In genomic region chr15:66711260-66711659, GRCh38 we compare ENCODE assay signal across 19 cellular contexts. TPM values are rescaled to one million over a fixed set of nuclear protein-coding genes. Genes with fewer than 3 reads are reported as not detected.
A peak's percentile ranks its signal among the peaks of the same experiment; 100 is the strongest.
DNase-seq lines count a peak whose midpoint lies in the region; ATAC-seq and TF ChIP-seq lines count a peak whose summit lies in the region.
"Had no signal": no experiment of that assay in that cellular context is flagged by ENCODE, and none has a peak within 500 bp of the region (broad histone marks: within the 10 kb centered on the region; RNA-seq: fewer than 3 reads in every experiment).

No MANE protein-coding gene starts in this region.

- H3K9me2 ChIP-seq in HCT116 (ENCODE audit: insufficient read depth), result no peaks in the 10 kb centered on the region

- H4K20me1 ChIP-seq in HCT116 (ENCODE audit: insufficient read depth) (no peaks in the 10 kb centered on the region), smooth muscle cell (ENCODE audit: low read depth) (peaks cover 98% of the 10 kb centered on the region)

- H2AFZ ChIP-seq in HCT116 (ENCODE audit: low read depth, low read length, poor library complexity, severe bottlenecking) (no peak overlapping the region), smooth muscle cell (ENCODE audit: low read depth) (no peak overlapping the region)

- no peaks in the 10 kb centered on the region for H3K27me3 ChIP-seq in HCT116 (ENCODE audit: insufficient read depth, low read length)
- no peaks in the 10 kb centered on the region for H3K27me3 ChIP-seq in Panc1 (ENCODE audit: control insufficient read depth, insufficient read depth, low read length)
- no peaks in the 10 kb centered on the region for H3K27me3 ChIP-seq in lower lobe of right lung (ENCODE audit: low read depth)
- no peaks in the 10 kb centered on the region for H3K27me3 ChIP-seq in smooth muscle cell (ENCODE audit: low read depth)

- no peak overlapping the region for H3K9ac ChIP-seq in HCT116 (ENCODE audit: low read length)
- no peak overlapping the region for H3K9ac ChIP-seq in smooth muscle cell (ENCODE audit: low read depth)

- no peak overlapping the region for H3K27ac ChIP-seq in HCT116 (ENCODE audit: low read depth, low read length)
- peak overlapping the region; percentile 69 for H3K27ac ChIP-seq in Panc1 (ENCODE audit: low read length)
- no peak overlapping the region for H3K27ac ChIP-seq in lower lobe of right lung
- peak overlapping the region; percentile 59 for H3K27ac ChIP-seq in smooth muscle cell (ENCODE audit: low read depth)
- H3K27ac ChIP-seq: RWPE1 had no signal

- no peak for TF ChIP-seq POLR2A in HCT116 (IDR thresholded peaks at IDR 0.05; ENCODE audit: borderline replicate concordance, extremely low read depth, insufficient read depth, insufficient read length)

- no peak overlapping the region for H3K4me3 ChIP-seq in HCT116 (replicated peaks in 1 of 2; ENCODE audit: low read depth in 1 of 2, low read length in 2 of 2)
- H3K4me3 ChIP-seq in Panc1 (ENCODE audit: low read depth in 2 of 2, low read length in 2 of 2), result no peak overlapping the region
- peak overlapping the region; percentile 83 for H3K4me3 ChIP-seq in lower lobe of right lung
- H3K4me3 ChIP-seq in smooth muscle cell, result no peak overlapping the region

- H3K79me2 ChIP-seq in HCT116 (ENCODE audit: insufficient read depth, low read length), result no peaks in the 10 kb centered on the region
- peaks cover 100% of the 10 kb centered on the region for H3K79me2 ChIP-seq in smooth muscle cell (ENCODE audit: low read depth)

- intact Hi-C loops in HCT116 (cut with micrococcal nuclease), result no loop called here
- intact Hi-C loops in Panc1 (cut with micrococcal nuclease; ENCODE audit: unreplicated experiment), result no loop called here
- intact Hi-C loops in lower lobe of right lung (cut with DNase I), result no loop called here

- no peaks in the 10 kb centered on the region for H3K9me3 ChIP-seq in HCT116 (ENCODE audit: control insufficient read depth in 1 of 2, insufficient read depth in 1 of 2, low read depth in 1 of 2, low read length in 2 of 2)
- no peaks in the 10 kb centered on the region for H3K9me3 ChIP-seq in Panc1 (ENCODE audit: control insufficient read depth, insufficient read depth, low read depth, low read length)
- no peaks in the 10 kb centered on the region for H3K9me3 ChIP-seq in lower lobe of right lung
- H3K9me3 ChIP-seq in smooth muscle cell (replicated peaks; ENCODE audit: low read depth), result no peaks in the 10 kb centered on the region

- 56% methylated on average over 2 of the region's 2 CpGs for WGBS in smooth muscle cell (ENCODE audit: low lambda C conversion rate)

- no peak for TF ChIP-seq RAD21 in HCT116 (IDR thresholded peaks at IDR 0.05; ENCODE audit: low read depth)

- no peaks in the 10 kb centered on the region for H3K36me3 ChIP-seq in HCT116 (ENCODE audit: control insufficient read depth in 1 of 2, insufficient read depth in 2 of 2, low read length in 2 of 2)
- peaks cover 4% of the 10 kb centered on the region; the same call in 1 of the 2 replicates for H3K36me3 ChIP-seq in Panc1 (ENCODE audit: control insufficient read depth, insufficient read depth, low read length)
- H3K36me3 ChIP-seq in lower lobe of right lung, result peaks cover 21% of the 10 kb centered on the region
- no peaks in the 10 kb centered on the region for H3K36me3 ChIP-seq in smooth muscle cell (ENCODE audit: low read depth)

- TF ChIP-seq CTCF in HCT116 (IDR thresholded peaks at IDR 0.05 in 2 of 3, conservative IDR thresholded peaks at IDR 0.05 in 1 of 3; ENCODE audit: borderline replicate concordance in 1 of 3, insufficient read depth in 1 of 3, low read depth in 2 of 3, low read length in 2 of 3), result no peak
- no peak for TF ChIP-seq CTCF in Panc1 (IDR thresholded peaks at IDR 0.05)
- TF ChIP-seq CTCF in lower lobe of right lung (IDR thresholded peaks at IDR 0.05), result no peak
- TF ChIP-seq CTCF in smooth muscle cell (IDR thresholded peaks at IDR 0.05; ENCODE audit: borderline replicate concordance, insufficient read depth, poor library complexity, severe bottlenecking), result no peak

- DNase-seq in HCT116 (ENCODE audit: low read depth, low spot score), result no peak
- no peak for DNase-seq in Panc1 (ENCODE audit: low read depth, low spot score)
- no peak for DNase-seq in lower lobe of right lung
- DNase-seq in smooth muscle cell (lab: John Stamatoyannopoulos, UW; ENCODE audit: unreplicated experiment), result no peak
- DNase-seq in NCI-H526 (lab: John Stamatoyannopoulos, UW), result no peak
- no peak for DNase-seq in NCI-H1105 treated with DMSO at 0.1 percent for 48 hours (lab: John Stamatoyannopoulos, UW)
- DNase-seq: ACHN; C1 segment of cervical spinal cord; CD8-positive, alpha-beta memory T cell; DMS53; NCI-H187 treated with DMSO at 0.1 percent for 48 hours; NCI-H2227 treated with DMSO at 0.1 percent for 48 hours; NCI-H510A treated with DMSO at 0.1 percent for 48 hours; NCI-H82; PC-3; SIG-M5 had no signal

- BruUV-seq in HCT116 (replicated peaks; lab: Mats Ljungman, UMichigan) (no TSS peak), Panc1 (replicated peaks; lab: Mats Ljungman, UMichigan) (no TSS peak)

- CTCF ChIA-PET in HCT116 (lab: Charles Lee), result interaction anchor here (0.8 kb wide), 1 partner anchor 9 kb away, joined by 3 read pairs; the partner anchor contains the start of gene SMAD6
- CTCF ChIA-PET in Panc1 (lab: Charles Lee), result no interaction called here

- in situ Hi-C loops in Panc1 (cut with HindIII; ENCODE audit: low pct_unique_long_range_greater_than_20kb, low sequenced_read_pairs), result no loop called here

- ATAC-seq in HCT116 (no peak), Panc1 (no peak), lower lobe of right lung (no peak), HG03469 (IDR thresholded peaks at IDR 0.05; ENCODE audit: unreplicated experiment) (no peak), GM19463 (IDR thresholded peaks at IDR 0.05; ENCODE audit: unreplicated experiment) (no peak)
- ATAC-seq: PC-3 had no signal

- RAD21 ChIA-PET in HCT116 (lab: Charles Lee; ENCODE audit: low non-redundant PET in 1 of 2, low total read pairs in 2 of 2, uncharacterized antibody in 2 of 2, unreplicated experiment in 2 of 2), result no interaction called here

- H3K4me1 ChIP-seq in HCT116 (ENCODE audit: control insufficient read depth in 1 of 2, insufficient read depth in 2 of 2, low read length in 2 of 2), result peaks cover 30 to 46% of the 10 kb centered on the region in 2 experiments
- peaks cover 74% of the 10 kb centered on the region for H3K4me1 ChIP-seq in Panc1 (ENCODE audit: control insufficient read depth, insufficient read depth, low read length)
- peaks cover 65% of the 10 kb centered on the region for H3K4me1 ChIP-seq in lower lobe of right lung
- H3K4me1 ChIP-seq in smooth muscle cell (ENCODE audit: low read depth), result peaks cover 38% of the 10 kb centered on the region

- H3F3A ChIP-seq in smooth muscle cell (ENCODE audit: low read depth), result peaks cover 69% of the 10 kb centered on the region

- POLR2A ChIA-PET in HCT116 (lab: Charles Lee) (interaction anchor here (1.3 to 1.6 kb wide), 2 partner anchors 9 to 10 kb away, joined by 4 read pairs; partner anchors contain the start of gene SMAD6), Panc1 (lab: Charles Lee) (no interaction called here)

- peak overlapping the region; percentile 9; the same call in 1 of the 2 replicates for H3K4me2 ChIP-seq in HCT116 (ENCODE audit: low read length)
- no peak overlapping the region for H3K4me2 ChIP-seq in smooth muscle cell

TF ChIP-seq in HCT116, 20 proteins besides CTCF, POLR2A, EP300 and RAD21 (continues in another document):
- no peak for TF ChIP-seq ATF3 (IDR thresholded peaks at IDR 0.05)
- no peak for TF ChIP-seq ZFX (IDR thresholded peaks at IDR 0.05)
- no peak for TF ChIP-seq REST (IDR thresholded peaks at IDR 0.05; ENCODE audit: low read depth)
- TF ChIP-seq ELF1 (IDR thresholded peaks at IDR 0.05; ENCODE audit: borderline replicate concordance, low read depth), result no peak
- TF ChIP-seq SRF (IDR thresholded peaks at IDR 0.05; ENCODE audit: low read depth), result no peak
- no peak for TF ChIP-seq CEBPB (IDR thresholded peaks at IDR 0.05; ENCODE audit: low read depth)
- TF ChIP-seq TCF7L2 (IDR thresholded peaks at IDR 0.05; ENCODE audit: borderline replicate concordance, extremely low read depth, insufficient read depth, insufficient read length), result no peak
- TF ChIP-seq JUND (IDR thresholded peaks at IDR 0.05), result no peak
- no peak for TF ChIP-seq FOSL1 (IDR thresholded peaks at IDR 0.05; ENCODE audit: low read depth)
- no peak for TF ChIP-seq MAX (IDR thresholded peaks at IDR 0.05)

RNA-seq across cellular contexts. Expression of gene SMAD6, which starts 9.2 kb away (rescaled TPM):
- total RNA-seq in HCT116 (2021; ENCODE audit: unreplicated experiment) (6.6 TPM), Panc1 (2021; ENCODE audit: unreplicated experiment) (45.9 TPM), lower lobe of right lung (159 TPM), smooth muscle cell (41.6 and 42.6 TPM in 2 replicates)
- 2.9 and 3.0 TPM in 2 replicates for polyA plus RNA-seq in HCT116 (2012)
- 52.1 TPM for polyA plus RNA-seq in Panc1 (2012; ENCODE audit: insufficient read length)
- polyA plus RNA-seq in smooth muscle cell, result 37.9 and 44.0 TPM in 2 replicates
- polyA plus RNA-seq: CD8-positive, alpha-beta memory T cell had no signal

Comparison
In these comparisons a context has a peak if more than half of its experiments do, and no peak if none do; other contexts are left out.
1. H3K27ac ChIP-seq: peak in Panc1 (single experiment) and smooth muscle cell (single experiment); none in HCT116 (single experiment) and lower lobe of right lung (single experiment).